Comparison of ENCODE assay signal across 19 cellular contexts in genomic region chr12:70540996-70541395, GRCh38.
DNase-seq lines count a peak whose midpoint lies in the region; ATAC-seq and TF ChIP-seq lines count a peak whose summit lies in the region.
"Had no signal": no experiment of that assay in that cellular context is flagged by ENCODE, and none has a peak within 500 bp of the region (broad histone marks: within the 10 kb centered on the region; RNA-seq: fewer than 3 reads in every experiment).

No MANE protein-coding gene starts in this region.

- no peak for TF ChIP-seq CTCF in Caco-2 (IDR thresholded peaks at IDR 0.05; ENCODE audit: insufficient read depth in 1 of 2, low read depth in 1 of 2, low read length in 1 of 2, severe bottlenecking in 1 of 2, unreplicated experiment in 1 of 2)
- no peak for TF ChIP-seq CTCF in mucosa of descending colon (IDR thresholded peaks at IDR 0.05)

- H3K9me3 ChIP-seq in Caco-2, result no peaks in the 10 kb centered on the region
- no peaks in the 10 kb centered on the region for H3K9me3 ChIP-seq in mucosa of descending colon
- H3K9me3 ChIP-seq: BE2C had no signal

- ATAC-seq in mucosa of descending colon, result peak; percentile 94
- no peak for ATAC-seq in natural killer cell treated with Interleukin-12 subunit alpha and Interleukin-12 subunit beta and Interleukin-15 and Interleukin-18, amount 100 ng/mL, for 72 hours
- ATAC-seq: GM12878 had no signal

- no peak overlapping the region for H3K4me3 Mint-ChIP-seq in Caco-2 (ENCODE audit: unreplicated experiment)
- H3K4me3 Mint-ChIP-seq in natural killer cell treated with Interleukin-12 subunit alpha and Interleukin-12 subunit beta and Interleukin-15 and Interleukin-18, amount 100 ng/mL, for 72 hours, result no peak overlapping the region
- H3K4me3 Mint-ChIP-seq: CD4-positive, CD25-positive, alpha-beta regulatory T cell; CD8-positive, alpha-beta memory T cell had no signal

- H3K36me3 Mint-ChIP-seq in Caco-2 (ENCODE audit: insufficient read depth, unreplicated experiment), result no peaks in the 10 kb centered on the region
- H3K36me3 Mint-ChIP-seq in natural killer cell treated with Interleukin-12 subunit alpha and Interleukin-12 subunit beta and Interleukin-15 and Interleukin-18, amount 100 ng/mL, for 72 hours, result no peaks in the 10 kb centered on the region
- H3K36me3 Mint-ChIP-seq: CD4-positive, CD25-positive, alpha-beta regulatory T cell; CD8-positive, alpha-beta memory T cell had no signal

- no peak overlapping the region for H3K27ac Mint-ChIP-seq in Caco-2 (ENCODE audit: unreplicated experiment)
- no peak overlapping the region for H3K27ac Mint-ChIP-seq in natural killer cell treated with Interleukin-12 subunit alpha and Interleukin-12 subunit beta and Interleukin-15 and Interleukin-18, amount 100 ng/mL, for 72 hours
- H3K27ac Mint-ChIP-seq: CD4-positive, CD25-positive, alpha-beta regulatory T cell; CD8-positive, alpha-beta memory T cell had no signal

- DNase-seq in Caco-2 (peak; percentile 33 to 48), HT-29 (ENCODE audit: low spot score) (peak; percentile 67), SW480 (ENCODE audit: low spot score) (peak; percentile 69), mucosa of descending colon (peak in 1 of 3 donors; percentile 11), NCI-H1105 treated with DMSO at 0.1 percent for 48 hours (lab: John Stamatoyannopoulos, UW) (no peak), NCI-H2081 (lab: John Stamatoyannopoulos, UW) (no peak), NCI-H1436 treated with DMSO at 0.1 percent for 48 hours (lab: John Stamatoyannopoulos, UW) (no peak)
- no peak for DNase-seq in natural killer cell treated with Interleukin-12 subunit alpha and Interleukin-12 subunit beta and Interleukin-15 and Interleukin-18, amount 100 ng/mL, for 72 hours (ENCODE audit: low spot score)
- DNase-seq: ACHN; BE2C; C1 segment of cervical spinal cord; CD4-positive, CD25-positive, alpha-beta regulatory T cell; CD8-positive, alpha-beta memory T cell; DMS153; DND-41; EL; GOT3; H7 had no signal

- intact Hi-C loops in Caco-2 (cut with micrococcal nuclease; ENCODE audit: unreplicated experiment) (no loop called here), mucosa of descending colon (cut with DNase I, micrococcal nuclease) (no loop called here)

- peaks cover 6% of the 10 kb centered on the region for H3K27me3 Mint-ChIP-seq in Caco-2 (ENCODE audit: insufficient read depth, unreplicated experiment)
- peaks cover 2 to 13% of the 10 kb centered on the region in 2 donors for H3K27me3 Mint-ChIP-seq in natural killer cell treated with Interleukin-12 subunit alpha and Interleukin-12 subunit beta and Interleukin-15 and Interleukin-18, amount 100 ng/mL, for 72 hours

- CTCF ChIA-PET in Caco-2 (lab: Charles Lee), result no interaction called here

- H3K4me1 Mint-ChIP-seq in Caco-2 (ENCODE audit: low read depth, unreplicated experiment), result no peaks in the 10 kb centered on the region
- H3K4me1 Mint-ChIP-seq in natural killer cell treated with Interleukin-12 subunit alpha and Interleukin-12 subunit beta and Interleukin-15 and Interleukin-18, amount 100 ng/mL, for 72 hours (ENCODE audit: low read depth in 2 of 2), result no peaks in the 10 kb centered on the region
- H3K4me1 Mint-ChIP-seq: CD4-positive, CD25-positive, alpha-beta regulatory T cell; CD8-positive, alpha-beta memory T cell had no signal

- H3K4me3 ChIP-seq in Caco-2 (ENCODE audit: low read depth, low read length) (no peak overlapping the region), mucosa of descending colon (no peak overlapping the region)
- H3K4me3 ChIP-seq: GM12878 had no signal

- no peaks in the 10 kb centered on the region for H3K27me3 ChIP-seq in Caco-2 (replicated peaks; ENCODE audit: control insufficient read depth, insufficient read depth, low read length)
- H3K27me3 ChIP-seq: BE2C had no signal

- no TSS peak for BruUV-seq in Caco-2 (replicated peaks; lab: Mats Ljungman, UMichigan)

- H3K9me3 Mint-ChIP-seq in Caco-2 (ENCODE audit: unreplicated experiment), result no peaks in the 10 kb centered on the region
- H3K9me3 Mint-ChIP-seq in natural killer cell treated with Interleukin-12 subunit alpha and Interleukin-12 subunit beta and Interleukin-15 and Interleukin-18, amount 100 ng/mL, for 72 hours, result no peaks in the 10 kb centered on the region
- H3K9me3 Mint-ChIP-seq: CD8-positive, alpha-beta memory T cell had no signal

- no peaks in the 10 kb centered on the region for H3K36me3 ChIP-seq in Caco-2 (ENCODE audit: control insufficient read depth, insufficient read depth, low read length)
- no peaks in the 10 kb centered on the region for H3K36me3 ChIP-seq in mucosa of descending colon (ENCODE audit: low read depth)

- peaks cover 16% of the 10 kb centered on the region for H3K4me1 ChIP-seq in Caco-2
- no peaks in the 10 kb centered on the region for H3K4me1 ChIP-seq in mucosa of descending colon (ENCODE audit: low read depth)
- H3K4me1 ChIP-seq: BE2C had no signal

- POLR2A ChIA-PET in Caco-2 (lab: Charles Lee), result no interaction called here

Comparison
In these comparisons a context has a peak if more than half of its experiments do, and no peak if none do; other contexts are left out.
1. DNase-seq: peak in Caco-2 (2 of 2), HT-29 (single experiment) and SW480 (single experiment); none in NCI-H1105 treated with DMSO at 0.1 percent for 48 hours (single experiment), NCI-H2081 (0 of 2), NCI-H1436 treated with DMSO at 0.1 percent for 48 hours (single experiment) and natural killer cell treated with Interleukin-12 subunit alpha and Interleukin-12 subunit beta and Interleukin-15 and Interleukin-18, amount 100 ng/mL, for 72 hours (single experiment).